Comparison of ENCODE assay signal across 1 cellular context in the genomic region with DNA sequence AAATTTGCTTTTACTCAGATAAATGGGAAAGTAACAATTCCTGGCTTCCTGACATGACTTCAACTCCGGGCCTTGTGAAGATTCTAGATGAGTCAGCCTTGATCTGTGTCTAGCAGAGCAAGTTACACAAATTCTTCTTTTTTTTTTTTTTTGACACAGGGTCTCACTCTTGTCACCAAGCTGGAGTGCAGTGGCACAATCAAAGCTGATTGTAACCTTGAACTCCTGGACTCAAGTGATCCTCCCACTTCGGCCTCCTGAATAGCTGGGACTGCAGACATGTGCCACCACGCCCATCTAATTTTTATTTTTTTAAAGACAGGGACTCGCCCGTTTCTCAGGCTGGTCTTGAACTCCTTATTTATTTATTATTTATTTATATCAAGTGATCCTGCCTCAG.
TF ChIP-seq lines count a peak whose summit lies in the region.

No MANE protein-coding gene starts in this region.

TF ChIP-seq in HCT116, 20 proteins besides CTCF, POLR2A, EP300 and RAD21 (continued from another document):
- TF ChIP-seq, protein P1, sequence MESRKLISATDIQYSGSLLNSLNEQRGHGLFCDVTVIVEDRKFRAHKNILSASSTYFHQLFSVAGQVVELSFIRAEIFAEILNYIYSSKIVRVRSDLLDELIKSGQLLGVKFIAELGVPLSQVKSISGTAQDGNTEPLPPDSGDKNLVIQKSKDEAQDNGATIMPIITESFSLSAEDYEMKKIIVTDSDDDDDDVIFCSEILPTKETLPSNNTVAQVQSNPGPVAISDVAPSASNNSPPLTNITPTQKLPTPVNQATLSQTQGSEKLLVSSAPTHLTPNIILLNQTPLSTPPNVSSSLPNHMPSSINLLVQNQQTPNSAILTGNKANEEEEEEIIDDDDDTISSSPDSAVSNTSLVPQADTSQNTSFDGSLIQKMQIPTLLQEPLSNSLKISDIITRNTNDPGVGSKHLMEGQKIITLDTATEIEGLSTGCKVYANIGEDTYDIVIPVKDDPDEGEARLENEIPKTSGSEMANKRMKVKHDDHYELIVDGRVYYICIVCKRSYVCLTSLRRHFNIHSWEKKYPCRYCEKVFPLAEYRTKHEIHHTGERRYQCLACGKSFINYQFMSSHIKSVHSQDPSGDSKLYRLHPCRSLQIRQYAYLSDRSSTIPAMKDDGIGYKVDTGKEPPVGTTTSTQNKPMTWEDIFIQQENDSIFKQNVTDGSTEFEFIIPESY (IDR thresholded peaks at IDR 0.05; ENCODE audit: extremely low read depth, insufficient replicate concordance, low read length), result no peak
- TF ChIP-seq POLR2AphosphoS5 (IDR thresholded peaks at IDR 0.05; ENCODE audit: low read depth, low read length) (0 out of 2 replicates have a peak, but pooled peaks have one; percentile 15), SIN3A (IDR thresholded peaks at IDR 0.05; ENCODE audit: low read depth) (no peak), CEBPB (IDR thresholded peaks at IDR 0.05; ENCODE audit: low read depth) (no peak), EGR1 (IDR thresholded peaks at IDR 0.05; ENCODE audit: low read depth) (no peak), TCF7L2 (IDR thresholded peaks at IDR 0.05; ENCODE audit: borderline replicate concordance, extremely low read depth, insufficient read depth, insufficient read length) (peak; percentile 62), EZH2phosphoT487 (IDR thresholded peaks at IDR 0.05; ENCODE audit: borderline replicate concordance) (no peak), YY1 (IDR thresholded peaks at IDR 0.05; ENCODE audit: extremely low read depth, insufficient replicate concordance, low read depth, low read length) (no peak), ZNF274 (IDR thresholded peaks at IDR 0.05; ENCODE audit: low read depth, low read length) (no peak), FOSL1 (IDR thresholded peaks at IDR 0.05; ENCODE audit: low read depth) (peak; percentile 39; the same call in 1 of the 2 replicates), SP1 (IDR thresholded peaks at IDR 0.05; ENCODE audit: low read depth) (no peak)
- TF ChIP-seq, protein P2, sequence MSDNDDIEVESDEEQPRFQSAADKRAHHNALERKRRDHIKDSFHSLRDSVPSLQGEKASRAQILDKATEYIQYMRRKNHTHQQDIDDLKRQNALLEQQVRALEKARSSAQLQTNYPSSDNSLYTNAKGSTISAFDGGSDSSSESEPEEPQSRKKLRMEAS (IDR thresholded peaks at IDR 0.05), result 0 out of 2 replicates have a peak, but pooled peaks have one; percentile 47
- TF ChIP-seq, protein P3, sequence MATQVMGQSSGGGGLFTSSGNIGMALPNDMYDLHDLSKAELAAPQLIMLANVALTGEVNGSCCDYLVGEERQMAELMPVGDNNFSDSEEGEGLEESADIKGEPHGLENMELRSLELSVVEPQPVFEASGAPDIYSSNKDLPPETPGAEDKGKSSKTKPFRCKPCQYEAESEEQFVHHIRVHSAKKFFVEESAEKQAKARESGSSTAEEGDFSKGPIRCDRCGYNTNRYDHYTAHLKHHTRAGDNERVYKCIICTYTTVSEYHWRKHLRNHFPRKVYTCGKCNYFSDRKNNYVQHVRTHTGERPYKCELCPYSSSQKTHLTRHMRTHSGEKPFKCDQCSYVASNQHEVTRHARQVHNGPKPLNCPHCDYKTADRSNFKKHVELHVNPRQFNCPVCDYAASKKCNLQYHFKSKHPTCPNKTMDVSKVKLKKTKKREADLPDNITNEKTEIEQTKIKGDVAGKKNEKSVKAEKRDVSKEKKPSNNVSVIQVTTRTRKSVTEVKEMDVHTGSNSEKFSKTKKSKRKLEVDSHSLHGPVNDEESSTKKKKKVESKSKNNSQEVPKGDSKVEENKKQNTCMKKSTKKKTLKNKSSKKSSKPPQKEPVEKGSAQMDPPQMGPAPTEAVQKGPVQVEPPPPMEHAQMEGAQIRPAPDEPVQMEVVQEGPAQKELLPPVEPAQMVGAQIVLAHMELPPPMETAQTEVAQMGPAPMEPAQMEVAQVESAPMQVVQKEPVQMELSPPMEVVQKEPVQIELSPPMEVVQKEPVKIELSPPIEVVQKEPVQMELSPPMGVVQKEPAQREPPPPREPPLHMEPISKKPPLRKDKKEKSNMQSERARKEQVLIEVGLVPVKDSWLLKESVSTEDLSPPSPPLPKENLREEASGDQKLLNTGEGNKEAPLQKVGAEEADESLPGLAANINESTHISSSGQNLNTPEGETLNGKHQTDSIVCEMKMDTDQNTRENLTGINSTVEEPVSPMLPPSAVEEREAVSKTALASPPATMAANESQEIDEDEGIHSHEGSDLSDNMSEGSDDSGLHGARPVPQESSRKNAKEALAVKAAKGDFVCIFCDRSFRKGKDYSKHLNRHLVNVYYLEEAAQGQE (IDR thresholded peaks at IDR 0.05; ENCODE audit: low read depth), result no peak
